In genomic region chr1:6579374-6580118, GRCh38 we compare ENCODE assay signal across 1 cellular context.
TF ChIP-seq lines count a peak whose summit lies in the region.

ZBTB48 (plus strand) TSS chr1:6579994; CDS start chr1:6580610, 616 bp downstream.

TF ChIP-seq in K562, 482 proteins besides CTCF, POLR2A, EP300 and RAD21 (continued from another document and continues in another):
- TF ChIP-seq SMAD2 (IDR thresholded peaks at IDR 0.05; ENCODE audit: low read depth, low read length) (no peak), ZEB2 (IDR thresholded peaks at IDR 0.05) (no peak), RFX1 (IDR thresholded peaks at IDR 0.05) (peak; percentile 100), STAT6 (CRISPR knock-in tag; IDR thresholded peaks at IDR 0.05) (peak; percentile 88; the same call in 1 of the 2 replicates), ZBTB40 (IDR thresholded peaks at IDR 0.05) (peak; percentile 90), ZBTB40 (CRISPR knock-in tag; IDR thresholded peaks at IDR 0.05) (0 out of 2 replicates have a peak, but pooled peaks have one; percentile 28), POLR2G (IDR thresholded peaks at IDR 0.05; ENCODE audit: low read depth, low read length) (peak; percentile 94), ETS2 (tag; IDR thresholded peaks at IDR 0.05; ENCODE audit: borderline replicate concordance, poor library complexity, severe bottlenecking) (no peak), ATF7 (IDR thresholded peaks at IDR 0.05) (peak; percentile 81), FOXA3 (CRISPR knock-in tag; conservative IDR thresholded peaks at IDR 0.05 in 1 of 2, IDR thresholded peaks at IDR 0.05 in 1 of 2) (peak in 1 of 2 experiments; percentile 15; a peak in 1 of 4 replicates), C11orf30 (IDR thresholded peaks at IDR 0.05; ENCODE audit: low read depth) (peak; percentile 84), MAZ (CRISPR knock-in tag; conservative IDR thresholded peaks at IDR 0.05 in 1 of 2, IDR thresholded peaks at IDR 0.05 in 1 of 2) (peak in 1 of 2 experiments; percentile 32; a peak in 1 of 4 replicates), BMI1 (IDR thresholded peaks at IDR 0.05; ENCODE audit: low read length) (peak; percentile 69; the same call in 1 of the 2 replicates), KDM4B (IDR thresholded peaks at IDR 0.05; ENCODE audit: borderline replicate concordance in 2 of 2, low read depth in 1 of 2) (0 out of 4 replicates have a peak, but pooled peaks of 1 of the 2 experiments have one; percentile 58), U2AF2 (optimal IDR thresholded peaks at IDR 0.05; ENCODE audit: low read depth, low read length) (no peak), CXXC5 (CRISPR knock-in tag; IDR thresholded peaks at IDR 0.05) (peak; percentile 90), RFX7 (CRISPR knock-in tag; IDR thresholded peaks at IDR 0.05) (no peak), FOXJ3 (CRISPR knock-in tag; IDR thresholded peaks at IDR 0.05) (no peak), ARID4B (CRISPR knock-in tag; IDR thresholded peaks at IDR 0.05) (0 out of 2 replicates have a peak, but pooled peaks have one; percentile 3), HMG20B (CRISPR knock-in tag; IDR thresholded peaks at IDR 0.05) (no peak), ZNF143 (CRISPR knock-in tag; IDR thresholded peaks at IDR 0.05) (no peak), RBBP5 (IDR thresholded peaks at IDR 0.05; ENCODE audit: borderline replicate concordance, insufficient read depth, low read length, poor library complexity, severe bottlenecking) (peak; percentile 62), NONO (IDR thresholded peaks at IDR 0.05; ENCODE audit: low read depth in 2 of 2, low read length in 1 of 2) (no peak), BHLHE40 (IDR thresholded peaks at IDR 0.05; ENCODE audit: low read length) (peak; percentile 69), NR2C2 (CRISPR knock-in tag; IDR thresholded peaks at IDR 0.05) (no peak; the same call in 1 of the 2 replicates), NR2C2 (tag; IDR thresholded peaks at IDR 0.05) (peak; percentile 89), KDM5B (IDR thresholded peaks at IDR 0.05; ENCODE audit: insufficient replicate concordance, low read depth, low read length) (peak; percentile 96), SNAPC5 (CRISPR knock-in tag; IDR thresholded peaks at IDR 0.05) (no peak), ZBTB12 (CRISPR knock-in tag; IDR thresholded peaks at IDR 0.05) (peak; percentile 90), E2F1 (CRISPR knock-in tag; IDR thresholded peaks at IDR 0.05) (peak; percentile 83), GABPA (tag; conservative IDR thresholded peaks at IDR 0.05; ENCODE audit: low read depth) (peak; percentile 95), RBFOX2 (IDR thresholded peaks at IDR 0.05; ENCODE audit: low read depth, low read length) (peak; percentile 92), FOS (IDR thresholded peaks at IDR 0.05; ENCODE audit: extremely low read depth, insufficient read length) (peak; percentile 39), ATF1 (CRISPR knock-in tag; IDR thresholded peaks at IDR 0.05) (peak; percentile 78), ATF1 (tag; IDR thresholded peaks at IDR 0.05) (peak; percentile 96), SP2 (IDR thresholded peaks at IDR 0.05; ENCODE audit: extremely low read depth, low read depth, low read length, poor library complexity, severe bottlenecking) (peak; percentile 48), ZNF12 (CRISPR knock-in tag; IDR thresholded peaks at IDR 0.05) (0 out of 2 replicates have a peak, but pooled peaks have one; percentile 37), REST (CRISPR knock-in tag; IDR thresholded peaks at IDR 0.05; ENCODE audit: low read depth) (no peak), PML (IDR thresholded peaks at IDR 0.05; ENCODE audit: low read length) (peak; percentile 38; the same call in 1 of the 2 replicates)
